1 cellular context compared by ENCODE assay signal in the genomic region with DNA sequence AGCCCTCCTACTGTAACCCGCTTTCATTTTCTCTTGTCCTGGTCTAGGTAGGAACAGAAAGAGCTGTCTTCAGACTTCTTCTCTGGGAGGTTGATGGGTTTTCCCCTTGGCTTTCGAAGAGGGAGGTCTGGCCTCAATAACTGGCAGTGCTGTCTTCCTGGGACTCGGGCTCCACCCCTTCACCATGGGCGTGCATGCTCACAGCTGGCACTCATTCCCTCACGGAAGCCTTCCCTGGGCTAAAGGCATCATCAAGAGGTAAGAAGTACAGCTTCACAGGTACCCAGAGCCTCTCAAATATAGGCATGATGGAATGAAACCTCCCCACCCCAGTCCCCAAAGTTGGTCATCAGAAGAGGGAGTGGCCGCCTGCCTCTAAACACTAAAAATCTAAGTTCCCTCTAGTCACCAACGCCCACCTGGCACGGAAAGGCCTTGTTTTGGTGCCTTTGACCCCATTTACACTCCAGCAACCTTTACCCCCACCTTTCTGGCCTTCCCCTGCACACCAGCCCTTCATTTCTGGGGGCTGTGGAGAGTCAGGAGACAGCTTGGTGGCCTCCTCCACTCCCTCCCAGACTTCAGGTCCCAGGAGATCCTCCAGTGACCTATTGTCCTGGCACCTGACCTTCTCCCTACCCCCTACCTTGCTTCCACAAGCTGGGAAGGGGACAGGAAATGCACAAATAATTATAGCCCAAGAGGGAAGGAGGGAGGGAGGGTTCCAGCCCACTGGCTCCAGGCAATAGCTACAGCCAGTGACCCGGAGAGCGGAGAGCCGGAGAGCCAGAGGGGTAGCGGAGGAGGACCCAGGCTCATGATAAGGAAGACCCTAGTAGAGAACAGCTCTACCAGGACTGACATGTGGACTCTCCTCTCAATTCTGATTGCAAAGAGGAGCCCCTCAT.
A peak's percentile ranks its signal among the peaks of the same experiment; 100 is the strongest.
TF ChIP-seq lines count a peak whose summit lies in the region.

No MANE protein-coding gene starts in this region.

TF ChIP-seq in GM12878, 131 proteins besides CTCF, POLR2A, EP300 and RAD21:
- TF ChIP-seq, protein P1, sequence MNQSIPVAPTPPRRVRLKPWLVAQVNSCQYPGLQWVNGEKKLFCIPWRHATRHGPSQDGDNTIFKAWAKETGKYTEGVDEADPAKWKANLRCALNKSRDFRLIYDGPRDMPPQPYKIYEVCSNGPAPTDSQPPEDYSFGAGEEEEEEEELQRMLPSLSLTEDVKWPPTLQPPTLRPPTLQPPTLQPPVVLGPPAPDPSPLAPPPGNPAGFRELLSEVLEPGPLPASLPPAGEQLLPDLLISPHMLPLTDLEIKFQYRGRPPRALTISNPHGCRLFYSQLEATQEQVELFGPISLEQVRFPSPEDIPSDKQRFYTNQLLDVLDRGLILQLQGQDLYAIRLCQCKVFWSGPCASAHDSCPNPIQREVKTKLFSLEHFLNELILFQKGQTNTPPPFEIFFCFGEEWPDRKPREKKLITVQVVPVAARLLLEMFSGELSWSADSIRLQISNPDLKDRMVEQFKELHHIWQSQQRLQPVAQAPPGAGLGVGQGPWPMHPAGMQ (IDR thresholded peaks at IDR 0.05; ENCODE audit: borderline replicate concordance) = no peak
- TF ChIP-seq EED (IDR thresholded peaks at IDR 0.05; ENCODE audit: low read depth) (0 out of 2 replicates have a peak, but pooled peaks have one; percentile 23), BCL3 (IDR thresholded peaks at IDR 0.05; ENCODE audit: borderline replicate concordance, insufficient read depth, low read depth, low read length, poor library complexity, severe bottlenecking) (no peak), CHD1 (IDR thresholded peaks at IDR 0.05; ENCODE audit: low read depth, low read length) (no peak), LARP7 (IDR thresholded peaks at IDR 0.05) (no peak), IKZF2 (IDR thresholded peaks at IDR 0.05) (peak in 1 of 2 experiments; percentile 32; a peak in 2 of 4 replicates), ELK1 (IDR thresholded peaks at IDR 0.05; ENCODE audit: low read depth, low read length) (no peak), ATF7 (IDR thresholded peaks at IDR 0.05; ENCODE audit: low read depth) (no peak), WRNIP1 (IDR thresholded peaks at IDR 0.05; ENCODE audit: borderline replicate concordance, low read depth, low read length) (no peak), NR2F1 (conservative IDR thresholded peaks at IDR 0.05) (peak; percentile 58), HDGF (IDR thresholded peaks at IDR 0.05) (peak; percentile 29; the same call in 1 of the 2 replicates), SPI1 (IDR thresholded peaks at IDR 0.05; ENCODE audit: borderline replicate concordance, insufficient read depth, low read depth, low read length) (peak; percentile 16; the same call in 1 of the 2 replicates), IKZF1 (conservative IDR thresholded peaks at IDR 0.05) (peak; percentile 58; the same call in 1 of the 2 replicates), ZNF384 (IDR thresholded peaks at IDR 0.05; ENCODE audit: borderline replicate concordance, low read depth, low read length) (no peak), PAX8 (IDR thresholded peaks at IDR 0.05) (no peak), GABPA (IDR thresholded peaks at IDR 0.05; ENCODE audit: low read depth) (no peak), SUPT20H (IDR thresholded peaks at IDR 0.05; ENCODE audit: borderline replicate concordance, control insufficient read depth, low read depth, low read length) (no peak), ZNF274 (IDR thresholded peaks at IDR 0.05; ENCODE audit: insufficient read depth, insufficient read length) (no peak), SREBF2 (IDR thresholded peaks at IDR 0.05; ENCODE audit: low read length) (no peak), CBX5 (IDR thresholded peaks at IDR 0.05; ENCODE audit: low read depth) (no peak), ESRRA (IDR thresholded peaks at IDR 0.05; ENCODE audit: low read length) (no peak), RBBP5 (conservative IDR thresholded peaks at IDR 0.05) (no peak), SP1 (IDR thresholded peaks at IDR 0.05; ENCODE audit: low read depth, low read length) (no peak), NFIC (IDR thresholded peaks at IDR 0.05; ENCODE audit: low read depth, low read length) (0 out of 2 replicates have a peak, but pooled peaks have one; percentile 24), CEBPB (IDR thresholded peaks at IDR 0.05; ENCODE audit: borderline replicate concordance in 1 of 2, low read depth in 2 of 2, low read length in 2 of 2) (no peak), YBX1 (IDR thresholded peaks at IDR 0.05) (no peak), STAT1 (conservative IDR thresholded peaks at IDR 0.05) (no peak), FOXK2 (IDR thresholded peaks at IDR 0.05) (no peak), SMAD1 (IDR thresholded peaks at IDR 0.05; ENCODE audit: low read depth, partially characterized antibody) (no peak), MXI1 (IDR thresholded peaks at IDR 0.05; ENCODE audit: low read depth, low read length) (no peak), RCOR1 (conservative IDR thresholded peaks at IDR 0.05; ENCODE audit: low read depth, low read length) (no peak), NR2C1 (IDR thresholded peaks at IDR 0.05) (peak; percentile 27; the same call in 1 of the 2 replicates), YY1 (IDR thresholded peaks at IDR 0.05; ENCODE audit: low read depth, low read length) (0 out of 2 replicates have a peak, but pooled peaks have one; percentile 16), NR2C2 (IDR thresholded peaks at IDR 0.05; ENCODE audit: borderline replicate concordance, control insufficient read depth, insufficient read length, low read depth) (no peak), PKNOX1 (IDR thresholded peaks at IDR 0.05) (peak; percentile 25; the same call in 1 of the 2 replicates), MYB (IDR thresholded peaks at IDR 0.05; ENCODE audit: borderline replicate concordance, low read depth, low read length) (no peak)
- TF ChIP-seq, protein P2, sequence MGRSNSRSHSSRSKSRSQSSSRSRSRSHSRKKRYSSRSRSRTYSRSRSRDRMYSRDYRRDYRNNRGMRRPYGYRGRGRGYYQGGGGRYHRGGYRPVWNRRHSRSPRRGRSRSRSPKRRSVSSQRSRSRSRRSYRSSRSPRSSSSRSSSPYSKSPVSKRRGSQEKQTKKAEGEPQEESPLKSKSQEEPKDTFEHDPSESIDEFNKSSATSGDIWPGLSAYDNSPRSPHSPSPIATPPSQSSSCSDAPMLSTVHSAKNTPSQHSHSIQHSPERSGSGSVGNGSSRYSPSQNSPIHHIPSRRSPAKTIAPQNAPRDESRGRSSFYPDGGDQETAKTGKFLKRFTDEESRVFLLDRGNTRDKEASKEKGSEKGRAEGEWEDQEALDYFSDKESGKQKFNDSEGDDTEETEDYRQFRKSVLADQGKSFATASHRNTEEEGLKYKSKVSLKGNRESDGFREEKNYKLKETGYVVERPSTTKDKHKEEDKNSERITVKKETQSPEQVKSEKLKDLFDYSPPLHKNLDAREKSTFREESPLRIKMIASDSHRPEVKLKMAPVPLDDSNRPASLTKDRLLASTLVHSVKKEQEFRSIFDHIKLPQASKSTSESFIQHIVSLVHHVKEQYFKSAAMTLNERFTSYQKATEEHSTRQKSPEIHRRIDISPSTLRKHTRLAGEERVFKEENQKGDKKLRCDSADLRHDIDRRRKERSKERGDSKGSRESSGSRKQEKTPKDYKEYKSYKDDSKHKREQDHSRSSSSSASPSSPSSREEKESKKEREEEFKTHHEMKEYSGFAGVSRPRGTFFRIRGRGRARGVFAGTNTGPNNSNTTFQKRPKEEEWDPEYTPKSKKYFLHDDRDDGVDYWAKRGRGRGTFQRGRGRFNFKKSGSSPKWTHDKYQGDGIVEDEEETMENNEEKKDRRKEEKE (IDR thresholded peaks at IDR 0.05) = no peak
- TF ChIP-seq, protein P3, sequence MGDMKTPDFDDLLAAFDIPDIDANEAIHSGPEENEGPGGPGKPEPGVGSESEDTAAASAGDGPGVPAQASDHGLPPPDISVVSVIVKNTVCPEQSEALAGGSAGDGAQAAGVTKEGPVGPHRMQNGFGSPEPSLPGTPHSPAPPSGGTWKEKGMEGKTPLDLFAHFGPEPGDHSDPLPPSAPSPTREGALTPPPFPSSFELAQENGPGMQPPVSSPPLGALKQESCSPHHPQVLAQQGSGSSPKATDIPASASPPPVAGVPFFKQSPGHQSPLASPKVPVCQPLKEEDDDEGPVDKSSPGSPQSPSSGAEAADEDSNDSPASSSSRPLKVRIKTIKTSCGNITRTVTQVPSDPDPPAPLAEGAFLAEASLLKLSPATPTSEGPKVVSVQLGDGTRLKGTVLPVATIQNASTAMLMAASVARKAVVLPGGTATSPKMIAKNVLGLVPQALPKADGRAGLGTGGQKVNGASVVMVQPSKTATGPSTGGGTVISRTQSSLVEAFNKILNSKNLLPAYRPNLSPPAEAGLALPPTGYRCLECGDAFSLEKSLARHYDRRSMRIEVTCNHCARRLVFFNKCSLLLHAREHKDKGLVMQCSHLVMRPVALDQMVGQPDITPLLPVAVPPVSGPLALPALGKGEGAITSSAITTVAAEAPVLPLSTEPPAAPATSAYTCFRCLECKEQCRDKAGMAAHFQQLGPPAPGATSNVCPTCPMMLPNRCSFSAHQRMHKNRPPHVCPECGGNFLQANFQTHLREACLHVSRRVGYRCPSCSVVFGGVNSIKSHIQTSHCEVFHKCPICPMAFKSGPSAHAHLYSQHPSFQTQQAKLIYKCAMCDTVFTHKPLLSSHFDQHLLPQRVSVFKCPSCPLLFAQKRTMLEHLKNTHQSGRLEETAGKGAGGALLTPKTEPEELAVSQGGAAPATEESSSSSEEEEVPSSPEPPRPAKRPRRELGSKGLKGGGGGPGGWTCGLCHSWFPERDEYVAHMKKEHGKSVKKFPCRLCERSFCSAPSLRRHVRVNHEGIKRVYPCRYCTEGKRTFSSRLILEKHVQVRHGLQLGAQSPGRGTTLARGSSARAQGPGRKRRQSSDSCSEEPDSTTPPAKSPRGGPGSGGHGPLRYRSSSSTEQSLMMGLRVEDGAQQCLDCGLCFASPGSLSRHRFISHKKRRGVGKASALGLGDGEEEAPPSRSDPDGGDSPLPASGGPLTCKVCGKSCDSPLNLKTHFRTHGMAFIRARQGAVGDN (IDR thresholded peaks at IDR 0.05) = no peak
- TF ChIP-seq, protein P4, sequence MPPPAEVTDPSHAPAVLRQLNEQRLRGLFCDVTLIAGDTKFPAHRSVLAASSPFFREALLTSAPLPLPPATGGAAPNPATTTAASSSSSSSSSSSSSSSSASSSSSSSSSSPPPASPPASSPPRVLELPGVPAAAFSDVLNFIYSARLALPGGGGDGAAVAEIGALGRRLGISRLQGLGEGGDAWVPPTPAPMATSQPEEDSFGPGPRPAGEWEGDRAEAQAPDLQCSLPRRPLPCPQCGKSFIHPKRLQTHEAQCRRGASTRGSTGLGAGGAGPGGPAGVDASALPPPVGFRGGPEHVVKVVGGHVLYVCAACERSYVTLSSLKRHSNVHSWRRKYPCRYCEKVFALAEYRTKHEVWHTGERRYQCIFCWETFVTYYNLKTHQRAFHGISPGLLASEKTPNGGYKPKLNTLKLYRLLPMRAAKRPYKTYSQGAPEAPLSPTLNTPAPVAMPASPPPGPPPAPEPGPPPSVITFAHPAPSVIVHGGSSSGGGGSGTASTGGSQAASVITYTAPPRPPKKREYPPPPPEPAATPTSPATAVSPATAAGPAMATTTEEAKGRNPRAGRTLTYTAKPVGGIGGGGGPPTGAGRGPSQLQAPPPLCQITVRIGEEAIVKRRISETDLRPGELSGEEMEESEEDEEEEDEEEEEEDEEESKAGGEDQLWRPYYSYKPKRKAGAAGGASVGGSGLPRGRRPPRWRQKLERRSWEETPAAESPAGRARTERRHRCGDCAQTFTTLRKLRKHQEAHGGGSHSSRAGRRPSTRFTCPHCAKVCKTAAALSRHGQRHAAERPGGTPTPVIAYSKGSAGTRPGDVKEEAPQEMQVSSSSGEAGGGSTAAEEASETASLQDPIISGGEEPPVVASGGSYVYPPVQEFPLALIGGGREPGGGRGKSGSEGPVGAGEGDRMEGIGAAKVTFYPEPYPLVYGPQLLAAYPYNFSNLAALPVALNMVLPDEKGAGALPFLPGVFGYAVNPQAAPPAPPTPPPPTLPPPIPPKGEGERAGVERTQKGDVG (CRISPR knock-in tag; IDR thresholded peaks at IDR 0.05) = no peak
- TF ChIP-seq, protein P5, sequence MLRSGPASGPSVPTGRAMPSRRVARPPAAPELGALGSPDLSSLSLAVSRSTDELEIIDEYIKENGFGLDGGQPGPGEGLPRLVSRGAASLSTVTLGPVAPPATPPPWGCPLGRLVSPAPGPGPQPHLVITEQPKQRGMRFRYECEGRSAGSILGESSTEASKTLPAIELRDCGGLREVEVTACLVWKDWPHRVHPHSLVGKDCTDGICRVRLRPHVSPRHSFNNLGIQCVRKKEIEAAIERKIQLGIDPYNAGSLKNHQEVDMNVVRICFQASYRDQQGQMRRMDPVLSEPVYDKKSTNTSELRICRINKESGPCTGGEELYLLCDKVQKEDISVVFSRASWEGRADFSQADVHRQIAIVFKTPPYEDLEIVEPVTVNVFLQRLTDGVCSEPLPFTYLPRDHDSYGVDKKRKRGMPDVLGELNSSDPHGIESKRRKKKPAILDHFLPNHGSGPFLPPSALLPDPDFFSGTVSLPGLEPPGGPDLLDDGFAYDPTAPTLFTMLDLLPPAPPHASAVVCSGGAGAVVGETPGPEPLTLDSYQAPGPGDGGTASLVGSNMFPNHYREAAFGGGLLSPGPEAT (IDR thresholded peaks at IDR 0.05; ENCODE audit: low read depth) = peak; percentile 52; the same call in 1 of the 2 replicates
